In the genomic region with DNA sequence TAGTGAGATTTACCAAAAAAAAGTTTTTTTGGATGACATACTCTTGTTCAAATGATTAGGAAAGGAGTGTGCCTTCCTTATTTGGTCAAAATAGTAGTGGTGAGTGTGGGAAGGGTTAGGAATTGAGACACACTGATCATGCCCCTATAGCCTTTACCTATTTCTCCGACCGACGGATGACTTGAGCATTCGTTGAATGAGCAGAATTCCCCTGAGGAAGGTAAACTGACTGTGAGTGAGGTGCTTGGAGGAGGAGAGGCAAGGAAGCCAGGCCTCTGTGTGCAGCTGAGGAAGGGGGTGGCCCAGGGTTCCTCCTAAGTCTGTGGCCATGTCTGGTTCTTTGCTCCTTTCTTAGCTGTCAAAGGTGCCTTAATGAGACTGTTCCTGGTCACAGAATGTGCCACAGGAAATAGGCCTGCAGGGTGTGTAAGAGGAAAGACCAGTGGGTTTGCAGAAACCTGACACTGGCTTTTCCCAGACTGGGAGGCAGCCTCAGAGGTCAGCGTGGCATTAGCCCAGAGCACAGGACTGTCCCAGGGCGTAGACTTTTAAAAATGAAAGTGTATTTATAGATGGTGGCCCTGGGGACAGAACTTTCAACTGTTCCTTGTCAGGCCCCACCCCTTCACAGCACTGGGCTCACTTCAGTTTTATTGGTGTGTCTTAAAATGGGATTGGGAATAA, we compare ENCODE assay signal across 16 cellular contexts.
DNase-seq lines count a peak whose midpoint lies in the region; ATAC-seq, FAIRE-seq and TF ChIP-seq lines count a peak whose summit lies in the region.
"Had no signal": no experiment of that assay in that cellular context is flagged by ENCODE, and none has a peak within 500 bp of the region (broad histone marks: within the 10 kb centered on the region; RNA-seq: fewer than 3 reads in every experiment).

No MANE protein-coding gene starts in this region.

- no peak for ATAC-seq in activated CD8-positive, alpha-beta T cell treated with anti-CD3 and anti-CD28 coated beads, Interleukin-2, amount 10 ng/mL, durations not matched to agents 7 days and 5 days
- ATAC-seq: stimulated activated naive CD8-positive, alpha-beta T cell treated with anti-CD3 and anti-CD28 coated beads, Interleukin-15, Interleukin-2, amounts not matched to agents 100 U/mL and 50 U/mL, for 24 hours had no signal

- no peak overlapping the region for H3K27ac Mint-ChIP-seq in osteocyte (ENCODE audit: unreplicated experiment)
- H3K27ac Mint-ChIP-seq in activated CD8-positive, alpha-beta T cell treated with anti-CD3 and anti-CD28 coated beads, Interleukin-2, amount 10 ng/mL, durations not matched to agents 7 days and 5 days: no peak overlapping the region

- POLR2A ChIA-PET in activated CD8-positive, alpha-beta T cell treated with anti-CD3 and anti-CD28 coated beads, Interleukin-2, amount 10 ng/mL, durations not matched to agents 7 days and 5 days (lab: Charles Lee): no interaction called here

- H3K27me3 ChIP-seq in esophagus squamous epithelium (no peaks in the 10 kb centered on the region), Peyer's patch (no peaks in the 10 kb centered on the region)
- H3K27me3 ChIP-seq: BE2C had no signal

- H3K36me3 Mint-ChIP-seq in osteocyte (ENCODE audit: unreplicated experiment): no peaks in the 10 kb centered on the region
- no peaks in the 10 kb centered on the region for H3K36me3 Mint-ChIP-seq in activated CD8-positive, alpha-beta T cell treated with anti-CD3 and anti-CD28 coated beads, Interleukin-2, amount 10 ng/mL, durations not matched to agents 7 days and 5 days (ENCODE audit: low read depth)

- H3K4me1 Mint-ChIP-seq in osteocyte (ENCODE audit: unreplicated experiment): peaks cover 16% of the 10 kb centered on the region
- no peaks in the 10 kb centered on the region for H3K4me1 Mint-ChIP-seq in activated CD8-positive, alpha-beta T cell treated with anti-CD3 and anti-CD28 coated beads, Interleukin-2, amount 10 ng/mL, durations not matched to agents 7 days and 5 days (ENCODE audit: low read depth)

- TF ChIP-seq EP300 in Ishikawa (IDR thresholded peaks at IDR 0.05; ENCODE audit: borderline replicate concordance): no peak

- no peaks in the 10 kb centered on the region for H3K9me3 Mint-ChIP-seq in osteocyte (ENCODE audit: unreplicated experiment)
- H3K9me3 Mint-ChIP-seq in activated CD8-positive, alpha-beta T cell treated with anti-CD3 and anti-CD28 coated beads, Interleukin-2, amount 10 ng/mL, durations not matched to agents 7 days and 5 days (ENCODE audit: insufficient read depth): no peaks in the 10 kb centered on the region

- H3K36me3 ChIP-seq in esophagus squamous epithelium: no peaks in the 10 kb centered on the region
- no peaks in the 10 kb centered on the region for H3K36me3 ChIP-seq in Peyer's patch
- no peaks in the 10 kb centered on the region for H3K36me3 ChIP-seq in kidney (ENCODE audit: control insufficient read depth in 1 of 2, insufficient read depth in 2 of 2, low read length in 2 of 2)
- H3K36me3 ChIP-seq: BE2C had no signal

- TF ChIP-seq POLR2A in esophagus squamous epithelium (IDR thresholded peaks at IDR 0.05): no peak
- TF ChIP-seq POLR2A in Peyer's patch (IDR thresholded peaks at IDR 0.05): no peak

- intact Hi-C loops in esophagus squamous epithelium (cut with DNase I): no loop called here
- intact Hi-C loops in kidney (cut with DNase I): no loop called here

- no peak for FAIRE-seq in kidney (lab: Jason Lieb, UNC)

- WGBS in esophagus squamous epithelium, 2 donors: 71 to 76% methylated on average over 6 of the region's 6 CpGs

- CTCF ChIA-PET in activated CD8-positive, alpha-beta T cell treated with anti-CD3 and anti-CD28 coated beads, Interleukin-2, amount 10 ng/mL, durations not matched to agents 7 days and 5 days (lab: Charles Lee): no interaction called here

- H3K4me3 Mint-ChIP-seq in osteocyte (ENCODE audit: unreplicated experiment): no peak overlapping the region
- H3K4me3 Mint-ChIP-seq in activated CD8-positive, alpha-beta T cell treated with anti-CD3 and anti-CD28 coated beads, Interleukin-2, amount 10 ng/mL, durations not matched to agents 7 days and 5 days: no peak overlapping the region

- H3K9me3 ChIP-seq in esophagus squamous epithelium (no peaks in the 10 kb centered on the region), Peyer's patch (no peaks in the 10 kb centered on the region), kidney (ENCODE audit: control insufficient read depth in 1 of 2, low read length in 2 of 2) (no peaks in the 10 kb centered on the region)
- H3K9me3 ChIP-seq: BE2C had no signal

- H3K9ac ChIP-seq in kidney (ENCODE audit: low read length in 2 of 2): no peak overlapping the region

- H3K4me3 ChIP-seq in esophagus squamous epithelium (no peak overlapping the region), Peyer's patch (no peak overlapping the region), kidney (ENCODE audit: low read length in 2 of 2) (no peak overlapping the region)

- peak; percentile 16; the same call in 1 of the 2 replicates for TF ChIP-seq RAD21 in Ishikawa (IDR thresholded peaks at IDR 0.05; ENCODE audit: low read depth)

- peak overlapping the region; percentile 63 for H3K27ac ChIP-seq in C4-2B
- H3K27ac ChIP-seq in esophagus squamous epithelium: peak overlapping the region in 3 of 4 donors; percentile 9 to 33 (median 22)
- peak overlapping the region in 1 of 4 donors; percentile 9 for H3K27ac ChIP-seq in Peyer's patch
- H3K27ac ChIP-seq in kidney (ENCODE audit: low read depth in 2 of 2, low read length in 2 of 2): no peak overlapping the region
- H3K27ac ChIP-seq: epithelial cell of prostate, RWPE1 had no signal

- peaks cover 0 to 51% (median 9%) of the 10 kb centered on the region in 3 donors for H3K4me1 ChIP-seq in esophagus squamous epithelium
- H3K4me1 ChIP-seq in Peyer's patch: no peaks in the 10 kb centered on the region
- peaks cover 0 to 3% of the 10 kb centered on the region in 2 donors for H3K4me1 ChIP-seq in kidney (ENCODE audit: control insufficient read depth in 1 of 2, insufficient read depth in 1 of 2, low read depth in 1 of 2, low read length in 2 of 2)
- H3K4me1 ChIP-seq: BE2C had no signal

- TF ChIP-seq CTCF in C4-2B (conservative IDR thresholded peaks at IDR 0.05) (no peak), esophagus squamous epithelium (IDR thresholded peaks at IDR 0.05) (no peak), osteocyte (IDR thresholded peaks at IDR 0.05) (peak; percentile 8), Peyer's patch (IDR thresholded peaks at IDR 0.05) (no peak), kidney (IDR thresholded peaks at IDR 0.05; ENCODE audit: borderline replicate concordance, extremely low read depth, insufficient read depth) (no peak)

- H3K27me3 Mint-ChIP-seq in osteocyte (ENCODE audit: unreplicated experiment): no peaks in the 10 kb centered on the region
- H3K27me3 Mint-ChIP-seq in activated CD8-positive, alpha-beta T cell treated with anti-CD3 and anti-CD28 coated beads, Interleukin-2, amount 10 ng/mL, durations not matched to agents 7 days and 5 days (ENCODE audit: low read depth): no peaks in the 10 kb centered on the region

- no peak for DNase-seq in esophagus squamous epithelium (lab: John Stamatoyannopoulos, UW)
- no peak for DNase-seq in osteocyte (ENCODE audit: extremely low spot score, unreplicated experiment)
- DNase-seq in AML-193 (lab: John Stamatoyannopoulos, UW): no peak
- no peak for DNase-seq in Peyer's patch
- no peak for DNase-seq in activated CD8-positive, alpha-beta T cell treated with anti-CD3 and anti-CD28 coated beads, Interleukin-2, amount 10 ng/mL, durations not matched to agents 7 days and 5 days
- no peak for DNase-seq in kidney
- DNase-seq: activated CD4-positive, alpha-beta T cell treated with anti-CD3 and anti-CD28 coated beads, Interleukin-2, amount 50 U/mL, for 1 hour; amniotic stem cell; BE2C; NCI-H1417 treated with DMSO at 0.1 percent for 48 hours; stimulated activated CD4-positive, alpha-beta T cell treated with anti-CD3 and anti-CD28 coated beads, Interleukin-12 subunit alpha, Interleukin-12 subunit beta, amount 100 ng/mL, for 4 hours; stimulated activated naive CD8-positive, alpha-beta T cell treated with anti-CD3 and anti-CD28 coated beads, Interleukin-15, Interleukin-2, amounts not matched to agents 100 U/mL and 50 U/mL, for 24 hours had no signal

TF ChIP-seq in Ishikawa, 13 proteins besides CTCF, POLR2A, EP300 and RAD21 (continues in another document):
- TF ChIP-seq TCF12 (IDR thresholded peaks at IDR 0.05; ENCODE audit: low read depth) (no peak), YY1 (IDR thresholded peaks at IDR 0.05; ENCODE audit: low read depth) (no peak), ZBTB7A (IDR thresholded peaks at IDR 0.05; ENCODE audit: low read depth) (no peak), TAF1 (IDR thresholded peaks at IDR 0.05; ENCODE audit: low read depth) (no peak), CEBPB (IDR thresholded peaks at IDR 0.05) (no peak), NFIC (IDR thresholded peaks at IDR 0.05) (no peak), CREB1 (IDR thresholded peaks at IDR 0.05; ENCODE audit: low read depth) (no peak), TEAD4 (IDR thresholded peaks at IDR 0.05) (no peak), MAX (IDR thresholded peaks at IDR 0.05) (no peak)
- TF ChIP-seq, protein P1, sequence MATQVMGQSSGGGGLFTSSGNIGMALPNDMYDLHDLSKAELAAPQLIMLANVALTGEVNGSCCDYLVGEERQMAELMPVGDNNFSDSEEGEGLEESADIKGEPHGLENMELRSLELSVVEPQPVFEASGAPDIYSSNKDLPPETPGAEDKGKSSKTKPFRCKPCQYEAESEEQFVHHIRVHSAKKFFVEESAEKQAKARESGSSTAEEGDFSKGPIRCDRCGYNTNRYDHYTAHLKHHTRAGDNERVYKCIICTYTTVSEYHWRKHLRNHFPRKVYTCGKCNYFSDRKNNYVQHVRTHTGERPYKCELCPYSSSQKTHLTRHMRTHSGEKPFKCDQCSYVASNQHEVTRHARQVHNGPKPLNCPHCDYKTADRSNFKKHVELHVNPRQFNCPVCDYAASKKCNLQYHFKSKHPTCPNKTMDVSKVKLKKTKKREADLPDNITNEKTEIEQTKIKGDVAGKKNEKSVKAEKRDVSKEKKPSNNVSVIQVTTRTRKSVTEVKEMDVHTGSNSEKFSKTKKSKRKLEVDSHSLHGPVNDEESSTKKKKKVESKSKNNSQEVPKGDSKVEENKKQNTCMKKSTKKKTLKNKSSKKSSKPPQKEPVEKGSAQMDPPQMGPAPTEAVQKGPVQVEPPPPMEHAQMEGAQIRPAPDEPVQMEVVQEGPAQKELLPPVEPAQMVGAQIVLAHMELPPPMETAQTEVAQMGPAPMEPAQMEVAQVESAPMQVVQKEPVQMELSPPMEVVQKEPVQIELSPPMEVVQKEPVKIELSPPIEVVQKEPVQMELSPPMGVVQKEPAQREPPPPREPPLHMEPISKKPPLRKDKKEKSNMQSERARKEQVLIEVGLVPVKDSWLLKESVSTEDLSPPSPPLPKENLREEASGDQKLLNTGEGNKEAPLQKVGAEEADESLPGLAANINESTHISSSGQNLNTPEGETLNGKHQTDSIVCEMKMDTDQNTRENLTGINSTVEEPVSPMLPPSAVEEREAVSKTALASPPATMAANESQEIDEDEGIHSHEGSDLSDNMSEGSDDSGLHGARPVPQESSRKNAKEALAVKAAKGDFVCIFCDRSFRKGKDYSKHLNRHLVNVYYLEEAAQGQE (IDR thresholded peaks at IDR 0.05; ENCODE audit: low read depth): no peak

Comparison
In these comparisons a context has a peak if more than half of its experiments do, and no peak if none do; other contexts are left out.
1. H3K27ac ChIP-seq: peak in C4-2B (single experiment) and esophagus squamous epithelium (3 of 4); none in kidney (0 of 2).